Comparison of ENCODE assay signal across 10 cellular contexts in the genomic region with DNA sequence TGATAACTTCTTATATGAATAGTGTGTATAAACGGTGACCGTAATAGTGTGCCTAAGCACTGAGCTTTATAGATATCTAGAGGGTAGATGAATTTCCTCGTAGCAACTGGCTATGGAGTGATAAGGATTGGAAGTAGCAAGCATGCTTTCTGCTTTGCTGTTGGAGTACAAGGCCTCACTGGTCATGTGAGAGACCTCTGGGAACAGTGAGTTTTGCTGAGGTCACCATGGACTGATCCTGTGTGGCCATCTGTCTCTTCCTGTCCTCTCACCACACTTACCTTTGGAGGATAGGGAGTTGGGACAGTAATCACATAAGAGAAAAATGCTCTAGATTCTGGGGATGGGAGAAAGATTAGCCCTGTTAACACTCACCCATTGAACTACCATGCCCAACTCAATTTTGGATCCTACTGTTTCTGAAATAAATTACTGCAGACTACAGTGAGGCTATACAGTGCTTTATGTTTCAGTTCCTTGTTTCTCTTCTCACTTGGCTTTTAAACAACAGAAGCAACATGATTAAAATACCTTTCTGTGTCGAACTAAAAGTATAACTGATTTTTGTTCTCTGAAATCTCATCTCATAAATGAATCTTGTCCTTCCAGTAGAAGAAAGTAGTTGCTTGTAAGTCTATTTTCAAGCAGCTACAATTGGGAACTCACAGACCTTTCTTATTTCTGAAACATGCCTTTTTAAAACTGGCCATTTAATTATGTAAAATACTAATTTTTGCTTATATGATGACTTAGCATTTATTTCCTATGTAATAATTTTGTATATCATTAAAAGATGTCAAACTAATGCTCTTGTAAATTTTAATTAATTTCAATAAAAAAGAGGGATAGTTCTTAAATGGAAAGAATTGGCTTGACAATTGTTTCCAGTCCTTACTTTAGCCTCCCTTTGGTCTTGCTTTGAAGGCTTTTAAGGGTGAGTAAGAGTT. TPM values are rescaled to one million over a fixed set of nuclear protein-coding genes. Genes with fewer than 3 reads are reported as not detected.
A peak's percentile ranks its signal among the peaks of the same experiment; 100 is the strongest.
DNase-seq lines count a peak whose midpoint lies in the region; ATAC-seq, FAIRE-seq and TF ChIP-seq lines count a peak whose summit lies in the region.
"Had no signal": no experiment of that assay in that cellular context is flagged by ENCODE, and none has a peak within 500 bp of the region (broad histone marks: within the 10 kb centered on the region; RNA-seq: fewer than 3 reads in every experiment).

No MANE protein-coding gene starts in this region.

- peak; percentile 63 for ATAC-seq in GM18519 (IDR thresholded peaks at IDR 0.05; ENCODE audit: low FRiP score, unreplicated experiment)
- peak; percentile 82 for ATAC-seq in GM21526 (IDR thresholded peaks at IDR 0.05; ENCODE audit: low FRiP score, unreplicated experiment)
- peak; percentile 75 for ATAC-seq in HG03342 (IDR thresholded peaks at IDR 0.05; ENCODE audit: unreplicated experiment)
- ATAC-seq in HepG2, result no peak
- ATAC-seq in mucosa of descending colon, result no peak
- no peak for ATAC-seq in Right ventricle myocardium superior (ENCODE audit: poor library complexity)

- H4K20me1 ChIP-seq in HepG2 (ENCODE audit: insufficient read depth, low read length), result no peaks in the 10 kb centered on the region; the same call in 1 of the 2 replicates

- no TSS peak for BruUV-seq in HepG2 (replicated peaks; lab: Mats Ljungman, UMichigan)

- no peak for FAIRE-seq in HepG2 (lab: Jason Lieb, UNC)

- TF ChIP-seq POLR2A in HepG2 (IDR thresholded peaks at IDR 0.05; ENCODE audit: insufficient read depth in 1 of 2, low read depth in 2 of 2, low read length in 2 of 2) (no peak), testis (IDR thresholded peaks at IDR 0.05) (no peak)

- H3K4me3 ChIP-seq in HepG2 (replicated peaks in 1 of 3; ENCODE audit: insufficient read depth in 1 of 3, low read depth in 2 of 3, low read length in 3 of 3) (no peak overlapping the region), mucosa of descending colon (no peak overlapping the region), testis (no peak overlapping the region)

- no peak for TF ChIP-seq RAD21 in HepG2 (CRISPR knock-in tag; IDR thresholded peaks at IDR 0.05)

- H3K9me3 ChIP-seq in HepG2 (ENCODE audit: low read length) (no peaks in the 10 kb centered on the region), mucosa of descending colon (no peaks in the 10 kb centered on the region), testis (no peaks in the 10 kb centered on the region)

- peaks cover 1% of the 10 kb centered on the region for H3K4me1 ChIP-seq in HepG2 (ENCODE audit: insufficient read depth, low read length)
- H3K4me1 ChIP-seq in mucosa of descending colon (ENCODE audit: low read depth), result no peaks in the 10 kb centered on the region
- H3K4me1 ChIP-seq in testis, result no peaks in the 10 kb centered on the region

- no peak overlapping the region for H2AFZ ChIP-seq in HepG2 (ENCODE audit: low read length)

- peaks cover 20% of the 10 kb centered on the region for H3K79me2 ChIP-seq in HepG2 (ENCODE audit: insufficient read depth, low read length)

- H3K27ac ChIP-seq in HepG2 (ENCODE audit: extremely low read length, insufficient read depth, low read length), result no peak overlapping the region
- H3K27ac ChIP-seq in testis, result no peak overlapping the region
- H3K27ac ChIP-seq: KMS-11 had no signal

- intact Hi-C loops in HepG2 (cut with micrococcal nuclease; ENCODE audit: unreplicated experiment) (no loop called here), mucosa of descending colon (cut with DNase I, micrococcal nuclease) (no loop called here), Right ventricle myocardium superior (cut with DNase I) (no loop called here), testis (cut with DNase I; ENCODE audit: low total_unique reads) (no loop called here)

- DNase-seq in HepG2 (ENCODE audit: low spot score), result no peak
- DNase-seq in ureter (ENCODE audit: low spot score), result no peak
- DNase-seq in mucosa of descending colon, result no peak
- no peak for DNase-seq in Right ventricle myocardium superior
- DNase-seq in testis, result no peak
- DNase-seq: cerebellar nuclear complex had no signal

- TF ChIP-seq CTCF in HepG2 (CRISPR knock-in tag; IDR thresholded peaks at IDR 0.05), result no peak
- TF ChIP-seq CTCF in mucosa of descending colon (IDR thresholded peaks at IDR 0.05), result no peak
- TF ChIP-seq CTCF in testis (IDR thresholded peaks at IDR 0.05), result no peak

- no peak overlapping the region for H3K4me2 ChIP-seq in HepG2 (ENCODE audit: low read depth, low read length)
- H3K4me2 ChIP-seq: KMS-11 had no signal

- H3K36me3 ChIP-seq in HepG2 (replicated peaks in 1 of 2; ENCODE audit: control insufficient read depth in 1 of 2, insufficient read depth in 2 of 2, low read length in 2 of 2) (peaks cover 19 to 71% of the 10 kb centered on the region in 2 experiments), mucosa of descending colon (ENCODE audit: low read depth) (no peaks in the 10 kb centered on the region), testis (ENCODE audit: low read depth, missing control alignments) (no peaks in the 10 kb centered on the region)

- POLR2A ChIA-PET in HepG2 (lab: Yijun Ruan, JAX), result no interaction called here

- in situ Hi-C loops in HepG2 (cut with HindIII; ENCODE audit: extremely low pct_ligation_motif_present, low pct_unique_long_range_greater_than_20kb), result no loop called here

- TF ChIP-seq EP300 in HepG2 (IDR thresholded peaks at IDR 0.05; ENCODE audit: low read depth in 2 of 2, low read length in 2 of 2) (no peak), HepG2 (CRISPR knock-in tag; IDR thresholded peaks at IDR 0.05; ENCODE audit: borderline replicate concordance) (no peak)

- no peak overlapping the region for H3K9ac ChIP-seq in HepG2 (ENCODE audit: insufficient read depth, low read depth, low read length)
- H3K9ac ChIP-seq: KMS-11 had no signal

- 97% methylated on average over 4 of the region's 4 CpGs for WGBS in HepG2 (ENCODE audit: low lambda C conversion rate)
- 81 to 91% methylated on average over 4 of the region's 4 CpGs for WGBS in testis, 2 donors

- H3K27me3 ChIP-seq in HepG2 (ENCODE audit: control insufficient read depth in 1 of 2, insufficient read depth in 2 of 2, low read length in 2 of 2) (no peaks in the 10 kb centered on the region), testis (no peaks in the 10 kb centered on the region)

- CTCF ChIA-PET in HepG2 (lab: Yijun Ruan, JAX; ENCODE audit: low intra/inter-chr PET ratio, low total read pairs), result no interaction called here

TF ChIP-seq in HepG2, 621 proteins besides CTCF, POLR2A, EP300 and RAD21 (continues in another document):
- TF ChIP-seq ZNF547 (CRISPR knock-in tag; IDR thresholded peaks at IDR 0.05) (no peak), MAFF (IDR thresholded peaks at IDR 0.05; ENCODE audit: low read depth, low read length) (peak; percentile 81), MAFK (conservative IDR thresholded peaks at IDR 0.05 in 1 of 2, IDR thresholded peaks at IDR 0.05 in 1 of 2; ENCODE audit: low read length in 2 of 2) (peak; percentile 74 to 93; a peak in 3 of 4 replicates), GABPB1 (CRISPR knock-in tag; IDR thresholded peaks at IDR 0.05) (no peak)

RNA-seq across cellular contexts. Expression of gene TMX1, which starts 8.3 kb away (rescaled TPM):
- total RNA-seq in HepG2 (2016; rRNA removed; fragmentation: Illumina TruSeq; extraction: Trizol) (32.5 and 56.8 TPM in 2 replicates), ureter (26.2 TPM), mucosa of descending colon (10 to 100 TPM; 29.9 to 31.9 (median 30.1) TPM), Right ventricle myocardium superior (6.8 TPM), testis (10 to 100 TPM; 19.2 to 30.7 TPM)
- 5.9 and 6.6 TPM in 2 replicates for total RNA-seq in HepG2 (2016; cell fraction: cytosol; rRNA removed; fragmentation: Illumina TruSeq; extraction: Trizol; ENCODE audit: low read depth)
- 32.1 and 53.5 TPM in 2 replicates for total RNA-seq in HepG2 (2016; cell fraction: insoluble cytoplasmic fraction; rRNA removed; fragmentation: Illumina TruSeq; extraction: Trizol)
- total RNA-seq in HepG2 (2016; cell fraction: membrane; rRNA removed; fragmentation: Illumina TruSeq; extraction: Trizol), result 10.2 and 12.2 TPM in 2 replicates
- total RNA-seq in HepG2 (2016; cell fraction: nucleus; rRNA removed; fragmentation: Illumina TruSeq; extraction: Trizol), result 51.5 and 56.3 TPM in 2 replicates
- polyA plus RNA-seq in HepG2 (2011; rRNA removed) (19.2 and 23.0 TPM in 2 replicates), testis (ENCODE audit: insufficient read depth, low read depth, low replicate concordance) (19.5 TPM)
- polyA plus RNA-seq in HepG2 (2011; cell fraction: cytosol; rRNA removed), result 13.3 and 19.4 TPM in 2 replicates
- polyA plus RNA-seq in HepG2 (2011; cell fraction: nucleus; rRNA removed), result 5.7 and 8.3 TPM in 2 replicates
- 32.5 and 34.9 TPM in 2 replicates for polyA plus RNA-seq in HepG2 (2012)
- 1.8 and 2.1 TPM in 2 replicates for polyA plus RNA-seq in HepG2 (2016; cell fraction: cytosol; fragmentation: Illumina TruSeq; extraction: Trizol; ENCODE audit: low read depth)
- polyA plus RNA-seq in HepG2 (2016; cell fraction: insoluble cytoplasmic fraction; fragmentation: Illumina TruSeq; extraction: Trizol; ENCODE audit: low read depth), result 26.9 and 32.0 TPM in 2 replicates
- polyA plus RNA-seq in HepG2 (2016; cell fraction: membrane; fragmentation: Illumina TruSeq; extraction: Trizol; ENCODE audit: low read depth), result 5.0 and 5.1 TPM in 2 replicates
- 56.6 and 62.3 TPM in 2 replicates for polyA plus RNA-seq in HepG2 (2016; cell fraction: nucleus; fragmentation: Illumina TruSeq; extraction: Trizol; ENCODE audit: insufficient read depth, low read depth)
- polyA minus RNA-seq in HepG2 (2011; rRNA and poly(A)+ RNA removed; ENCODE audit: low replicate concordance), result 24.2 and 31.8 TPM in 2 replicates
- polyA minus RNA-seq in HepG2 (2011; cell fraction: cytosol; rRNA and poly(A)+ RNA removed), result 24.0 and 24.4 TPM in 2 replicates
- 41.6 and 41.8 TPM in 2 replicates for polyA minus RNA-seq in HepG2 (2011; cell fraction: nucleus; rRNA and poly(A)+ RNA removed)

Comparison
In these comparisons a context has a peak if more than half of its experiments do, and no peak if none do; other contexts are left out.
1. ATAC-seq: peak in GM18519 (single experiment), GM21526 (single experiment) and HG03342 (single experiment); none in HepG2 (single experiment), mucosa of descending colon (single experiment) and Right ventricle myocardium superior (single experiment).